ENCODE assay signal across 7 cellular contexts in the genomic region with DNA sequence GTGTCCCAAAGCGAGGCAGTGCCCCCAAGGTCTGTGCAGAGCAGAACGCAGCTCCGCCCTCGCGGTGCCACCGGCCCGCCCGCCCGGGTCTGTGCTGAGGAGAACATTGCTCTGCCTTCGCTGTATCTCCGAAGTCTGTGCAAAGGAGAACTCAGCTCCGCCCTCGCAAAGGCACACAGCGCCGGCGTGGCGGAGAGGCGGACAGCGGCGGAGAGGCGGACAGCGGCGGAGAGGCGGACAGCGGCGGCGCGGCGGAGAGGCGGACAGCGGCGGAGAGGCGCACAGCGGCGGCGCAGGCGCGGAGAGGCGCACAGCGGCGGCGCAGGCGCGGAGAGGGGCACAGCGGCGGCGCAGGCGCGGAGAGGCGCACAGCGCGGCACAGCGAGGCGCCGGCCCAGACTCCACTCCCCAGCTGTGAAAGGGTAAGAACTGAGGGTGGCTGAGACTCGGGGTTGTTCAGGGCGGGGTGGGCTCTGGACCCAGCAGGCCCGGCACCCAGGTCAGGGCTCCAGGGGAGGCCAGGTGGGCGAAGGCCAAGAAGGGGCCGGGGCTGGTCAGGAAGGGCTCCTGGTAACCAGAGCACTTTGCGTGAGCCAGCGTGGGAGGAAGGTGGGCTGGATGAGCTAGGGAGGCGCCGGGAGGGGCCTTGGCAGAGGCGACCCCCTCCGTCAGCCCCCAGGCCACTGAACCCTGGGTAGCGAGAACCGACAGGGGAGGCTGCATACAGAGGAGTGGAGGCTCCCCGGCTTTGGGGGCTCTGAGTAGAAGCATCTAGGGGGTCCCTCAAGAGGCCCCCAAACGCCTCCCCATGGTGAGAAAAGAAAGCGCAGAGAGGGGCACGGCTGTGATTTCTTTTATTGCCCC. TPM values are rescaled to one million over a fixed set of nuclear protein-coding genes. Genes with fewer than 3 reads are reported as not detected.
DNase-seq lines count a peak whose midpoint lies in the region; ATAC-seq and TF ChIP-seq lines count a peak whose summit lies in the region.
"Not testable (repeated sequence)": the region's sequence is repeated elsewhere in the genome, so short reads cannot be mapped to it uniquely, and the experiment has no call there.

No MANE protein-coding gene starts in this region.

- H3K36me3 Mint-ChIP-seq in activated CD4-positive, alpha-beta T cell treated with anti-CD3 and anti-CD28 coated beads, Interleukin-2, amount 10 ng/mL, durations not matched to agents 7 days and 5 days (ENCODE audit: low read depth) = not testable (repeated sequence)

- 12% methylated on average over 54 of the region's 72 CpGs for WGBS in smooth muscle cell (ENCODE audit: low lambda C conversion rate)

- POLR2A ChIA-PET in activated CD4-positive, alpha-beta T cell treated with anti-CD3 and anti-CD28 coated beads, Interleukin-2, amount 10 ng/mL, durations not matched to agents 7 days and 5 days (lab: Charles Lee) = not testable (repeated sequence)

- peak overlapping the region; percentile 10 for H3K27ac ChIP-seq in cingulate gyrus (ENCODE audit: low read depth, low read length)
- H3K27ac ChIP-seq in smooth muscle cell (ENCODE audit: low read depth) = peak overlapping the region; percentile 85

- peak overlapping the region; percentile 93 for H3K4me2 ChIP-seq in smooth muscle cell

- not testable (repeated sequence) for H3K4me1 ChIP-seq in smooth muscle cell (ENCODE audit: low read depth)

- not testable (repeated sequence) for H3F3A ChIP-seq in smooth muscle cell (ENCODE audit: low read depth)

- DNase-seq in NCI-H748 treated with DMSO at 0.1 percent for 48 hours (lab: John Stamatoyannopoulos, UW) (peak; percentile 0), kidney glomerular epithelial cell (lab: John Stamatoyannopoulos, UW) (peak; percentile 31)
- peak; percentile 66 for DNase-seq in activated CD4-positive, alpha-beta T cell treated with anti-CD3 and anti-CD28 coated beads, Interleukin-2, amount 10 ng/mL, durations not matched to agents 7 days and 5 days
- not testable (repeated sequence) for DNase-seq in smooth muscle cell (lab: John Stamatoyannopoulos, UW; ENCODE audit: unreplicated experiment)

- not testable (repeated sequence) for H3K27me3 ChIP-seq in smooth muscle cell (ENCODE audit: low read depth)

- not testable (repeated sequence) for H3K9me3 Mint-ChIP-seq in activated CD4-positive, alpha-beta T cell treated with anti-CD3 and anti-CD28 coated beads, Interleukin-2, amount 10 ng/mL, durations not matched to agents 7 days and 5 days

- peak overlapping the region; percentile 98 for H3K4me3 ChIP-seq in smooth muscle cell

- peak overlapping the region; percentile 91 for H2AFZ ChIP-seq in smooth muscle cell (ENCODE audit: low read depth)

- H3K9me3 ChIP-seq in smooth muscle cell (replicated peaks; ENCODE audit: low read depth) = not testable (repeated sequence)

- peak overlapping the region; percentile 96 for H3K9ac ChIP-seq in smooth muscle cell (ENCODE audit: low read depth)

- H3K4me3 Mint-ChIP-seq in activated CD4-positive, alpha-beta T cell treated with anti-CD3 and anti-CD28 coated beads, Interleukin-2, amount 10 ng/mL, durations not matched to agents 7 days and 5 days = peak overlapping the region; percentile 81

- TF ChIP-seq CTCF in smooth muscle cell (IDR thresholded peaks at IDR 0.05; ENCODE audit: borderline replicate concordance, insufficient read depth, poor library complexity, severe bottlenecking) = peak; percentile 40

- H4K20me1 ChIP-seq in smooth muscle cell (ENCODE audit: low read depth) = peaks cover 26% of the 10 kb centered on the region

- H3K36me3 ChIP-seq in smooth muscle cell (ENCODE audit: low read depth) = not testable (repeated sequence)

- CTCF ChIA-PET in activated CD4-positive, alpha-beta T cell treated with anti-CD3 and anti-CD28 coated beads, Interleukin-2, amount 10 ng/mL, durations not matched to agents 7 days and 5 days (lab: Charles Lee) = not testable (repeated sequence)

- H3K27me3 Mint-ChIP-seq in activated CD4-positive, alpha-beta T cell treated with anti-CD3 and anti-CD28 coated beads, Interleukin-2, amount 10 ng/mL, durations not matched to agents 7 days and 5 days = not testable (repeated sequence)

- ATAC-seq in GM18861 (IDR thresholded peaks at IDR 0.05; ENCODE audit: unreplicated experiment) (peak; percentile 62), HG03175 (IDR thresholded peaks at IDR 0.05; ENCODE audit: unreplicated experiment) (peak; percentile 74)

- H3K4me1 Mint-ChIP-seq in activated CD4-positive, alpha-beta T cell treated with anti-CD3 and anti-CD28 coated beads, Interleukin-2, amount 10 ng/mL, durations not matched to agents 7 days and 5 days = peaks cover 41% of the 10 kb centered on the region

- H3K79me2 ChIP-seq in smooth muscle cell (ENCODE audit: low read depth) = peaks cover 43% of the 10 kb centered on the region

- H3K27ac Mint-ChIP-seq in activated CD4-positive, alpha-beta T cell treated with anti-CD3 and anti-CD28 coated beads, Interleukin-2, amount 10 ng/mL, durations not matched to agents 7 days and 5 days = peak overlapping the region; percentile 83

RNA-seq across cellular contexts. Expression of a gene that starts 53.4 kb away (rescaled TPM):
- not detected for total RNA-seq in activated CD4-positive, alpha-beta T cell treated with anti-CD3 and anti-CD28 coated beads, Interleukin-2, amount 10 ng/mL, durations not matched to agents 7 days and 5 days
- total RNA-seq in smooth muscle cell = not detected in 2 replicates
- polyA plus RNA-seq in smooth muscle cell = not detected in 2 replicates
